Comparison of ENCODE assay signal across 1 cellular context in the genomic region with DNA sequence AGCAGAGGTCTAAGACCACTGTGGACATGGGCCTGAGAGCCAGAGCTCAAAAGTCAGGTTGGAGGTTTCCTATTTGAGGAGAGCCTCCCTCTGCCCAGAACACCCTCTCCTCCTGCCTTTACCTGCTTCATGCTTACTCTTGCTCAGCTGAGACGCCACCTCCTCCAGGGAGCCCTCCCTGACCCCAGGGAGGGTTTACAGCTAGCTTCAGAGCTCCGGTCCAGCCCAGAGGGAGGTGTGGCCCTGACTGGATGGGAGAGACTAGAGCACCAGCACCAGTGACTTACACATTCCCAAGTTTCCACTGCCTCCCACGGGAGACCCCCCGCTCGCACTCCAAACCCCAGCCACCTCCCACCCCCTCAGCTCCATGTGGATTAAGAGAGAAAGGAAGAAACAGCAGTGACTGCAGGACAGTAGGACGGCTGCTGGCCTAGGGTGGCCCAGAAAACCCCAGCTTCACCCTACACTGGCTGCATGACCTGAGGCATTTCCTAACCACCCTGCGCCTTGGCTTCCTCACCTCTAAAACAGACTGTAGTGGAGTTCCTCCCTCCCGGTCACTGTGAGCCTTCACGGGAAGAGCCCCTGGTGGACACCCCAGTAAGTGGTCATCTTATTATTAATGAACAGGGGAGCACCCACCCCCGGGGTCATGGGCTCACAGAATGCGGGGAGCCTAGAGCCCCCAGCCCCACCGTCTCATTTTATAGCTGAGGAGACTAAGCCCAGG.
A peak's percentile ranks its signal among the peaks of the same experiment; 100 is the strongest.
TF ChIP-seq lines count a peak whose summit lies in the region.

No MANE protein-coding gene starts in this region.

TF ChIP-seq in HEK293, 187 proteins besides CTCF, POLR2A, EP300 and RAD21 (continued from another document):
- TF ChIP-seq, protein P1, sequence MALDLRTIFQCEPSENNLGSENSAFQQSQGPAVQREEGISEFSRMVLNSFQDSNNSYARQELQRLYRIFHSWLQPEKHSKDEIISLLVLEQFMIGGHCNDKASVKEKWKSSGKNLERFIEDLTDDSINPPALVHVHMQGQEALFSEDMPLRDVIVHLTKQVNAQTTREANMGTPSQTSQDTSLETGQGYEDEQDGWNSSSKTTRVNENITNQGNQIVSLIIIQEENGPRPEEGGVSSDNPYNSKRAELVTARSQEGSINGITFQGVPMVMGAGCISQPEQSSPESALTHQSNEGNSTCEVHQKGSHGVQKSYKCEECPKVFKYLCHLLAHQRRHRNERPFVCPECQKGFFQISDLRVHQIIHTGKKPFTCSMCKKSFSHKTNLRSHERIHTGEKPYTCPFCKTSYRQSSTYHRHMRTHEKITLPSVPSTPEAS (tag by site-specific recombination; IDR thresholded peaks at IDR 0.05) = no peak
- TF ChIP-seq, protein P2, sequence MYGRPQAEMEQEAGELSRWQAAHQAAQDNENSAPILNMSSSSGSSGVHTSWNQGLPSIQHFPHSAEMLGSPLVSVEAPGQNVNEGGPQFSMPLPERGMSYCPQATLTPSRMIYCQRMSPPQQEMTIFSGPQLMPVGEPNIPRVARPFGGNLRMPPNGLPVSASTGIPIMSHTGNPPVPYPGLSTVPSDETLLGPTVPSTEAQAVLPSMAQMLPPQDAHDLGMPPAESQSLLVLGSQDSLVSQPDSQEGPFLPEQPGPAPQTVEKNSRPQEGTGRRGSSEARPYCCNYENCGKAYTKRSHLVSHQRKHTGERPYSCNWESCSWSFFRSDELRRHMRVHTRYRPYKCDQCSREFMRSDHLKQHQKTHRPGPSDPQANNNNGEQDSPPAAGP (tag by site-specific recombination; IDR thresholded peaks at IDR 0.05) = 0 out of 2 replicates have a peak, but pooled peaks have one; percentile 16
- no peak for TF ChIP-seq ZNF239 (tag by site-specific recombination; IDR thresholded peaks at IDR 0.05)
- 0 out of 2 replicates have a peak, but pooled peaks have one; percentile 11 for TF ChIP-seq GLIS2 (tag by site-specific recombination; IDR thresholded peaks at IDR 0.05)
- 0 out of 2 replicates have a peak, but pooled peaks have one; percentile 24 for TF ChIP-seq ZFHX2 (tag by site-specific recombination; conservative IDR thresholded peaks at IDR 0.05)
